In genomic region chr7:22885824-22886255, GRCh38 we compare ENCODE assay signal across 8 cellular contexts.
DNase-seq lines count a peak whose midpoint lies in the region; ATAC-seq and TF ChIP-seq lines count a peak whose summit lies in the region.

No MANE protein-coding gene starts in this region.

- POLR2A ChIA-PET in Caco-2 (lab: Charles Lee): no interaction called here
- POLR2A ChIA-PET in RWPE1 (lab: Yijun Ruan, JAX; ENCODE audit: low non-redundant PET): no interaction called here

- no peak overlapping the region for H3K4me3 Mint-ChIP-seq in Caco-2 (ENCODE audit: unreplicated experiment)
- H3K4me3 Mint-ChIP-seq in chondrocyte (ENCODE audit: unreplicated experiment): no peak overlapping the region

- no peaks in the 10 kb centered on the region for H4K20me1 ChIP-seq in KMS-11 (ENCODE audit: insufficient read depth)

- peak; percentile 84 for ATAC-seq in GM21528 (IDR thresholded peaks at IDR 0.05; ENCODE audit: low FRiP score, unreplicated experiment)

- peak overlapping the region; percentile 15; the same call in 1 of the 2 replicates for H2AFZ ChIP-seq in KMS-11 (ENCODE audit: low read depth)

- H3K4me1 ChIP-seq in KMS-11 (ENCODE audit: low read depth, poor library complexity, severe bottlenecking): peaks cover 29% of the 10 kb centered on the region
- no peaks in the 10 kb centered on the region for H3K4me1 ChIP-seq in Caco-2

- no peaks in the 10 kb centered on the region for H3K9me3 ChIP-seq in Caco-2

- H3K36me3 Mint-ChIP-seq in Caco-2 (ENCODE audit: insufficient read depth, unreplicated experiment) (no peaks in the 10 kb centered on the region), chondrocyte (ENCODE audit: low read depth) (peaks cover 2% of the 10 kb centered on the region)

- no peaks in the 10 kb centered on the region for H3K27me3 ChIP-seq in KMS-11 (ENCODE audit: insufficient read depth, low read depth)
- no peaks in the 10 kb centered on the region for H3K27me3 ChIP-seq in Caco-2 (replicated peaks; ENCODE audit: control insufficient read depth, insufficient read depth, low read length)

- no peaks in the 10 kb centered on the region for H3K27me3 Mint-ChIP-seq in Caco-2 (ENCODE audit: insufficient read depth, unreplicated experiment)
- no peaks in the 10 kb centered on the region for H3K27me3 Mint-ChIP-seq in chondrocyte (ENCODE audit: low read depth)

- H3K27ac Mint-ChIP-seq in Caco-2 (ENCODE audit: unreplicated experiment) (no peak overlapping the region), chondrocyte (ENCODE audit: unreplicated experiment) (no peak overlapping the region)

- no peak overlapping the region for H3K9ac ChIP-seq in KMS-11

- H3K27ac ChIP-seq in KMS-11 (peak overlapping the region; percentile 24), RWPE1 (no peak overlapping the region)

- H3K4me1 Mint-ChIP-seq in Caco-2 (ENCODE audit: low read depth, unreplicated experiment) (no peaks in the 10 kb centered on the region), chondrocyte (ENCODE audit: low read depth) (peaks cover 7% of the 10 kb centered on the region)

- intact Hi-C loops in Caco-2 (cut with micrococcal nuclease; ENCODE audit: unreplicated experiment): no loop called here

- H3K4me3 ChIP-seq in GM12864 (ENCODE audit: low read depth, low read length): peak overlapping the region; percentile 35; the same call in 1 of the 2 replicates
- no peak overlapping the region for H3K4me3 ChIP-seq in KMS-11 (IDR thresholded peaks at IDR 0.05; ENCODE audit: insufficient read depth, low read depth, low read length)
- H3K4me3 ChIP-seq in Caco-2 (ENCODE audit: low read depth, low read length): no peak overlapping the region

- H3K36me3 ChIP-seq in KMS-11 (ENCODE audit: insufficient read depth) (no peaks in the 10 kb centered on the region), Caco-2 (ENCODE audit: control insufficient read depth, insufficient read depth, low read length) (no peaks in the 10 kb centered on the region)

- H3K9me3 Mint-ChIP-seq in Caco-2 (ENCODE audit: unreplicated experiment) (no peaks in the 10 kb centered on the region), chondrocyte (ENCODE audit: low read depth) (no peaks in the 10 kb centered on the region)

- peak overlapping the region; percentile 30 for H3K4me2 ChIP-seq in KMS-11

- BruUV-seq in Caco-2 (replicated peaks; lab: Mats Ljungman, UMichigan): no TSS peak

- TF ChIP-seq CTCF in GM12864 (IDR thresholded peaks at IDR 0.05; ENCODE audit: low read depth, low read length, missing control alignments) (no peak), KMS-11 (conservative IDR thresholded peaks at IDR 0.05; ENCODE audit: low read depth, low read length) (no peak), Caco-2 (IDR thresholded peaks at IDR 0.05; ENCODE audit: insufficient read depth in 1 of 2, low read depth in 1 of 2, low read length in 1 of 2, severe bottlenecking in 1 of 2, unreplicated experiment in 1 of 2) (no peak), RWPE1 (conservative IDR thresholded peaks at IDR 0.05; ENCODE audit: low read depth) (no peak), chondrocyte (IDR thresholded peaks at IDR 0.05) (no peak)

- no peaks in the 10 kb centered on the region for H3K79me2 ChIP-seq in KMS-11 (ENCODE audit: insufficient read depth, low read depth)

- CTCF ChIA-PET in Caco-2 (lab: Charles Lee) (no interaction called here), RWPE1 (lab: Yijun Ruan, JAX) (interaction anchor here (0.6 to 0.8 kb wide), 3 partner anchors 16 to 127 kb away, joined by 3 to 10 read pairs (median 3); no protein-coding TSS in a partner anchor)

- peak; percentile 84 for DNase-seq in GM12864 (ENCODE audit: low read depth)
- DNase-seq in activated CD4-positive, alpha-beta T cell treated with anti-CD3 and anti-CD28 coated beads for 48 hours: peak; percentile 75
- peak; percentile 90 for DNase-seq in myocyte (ENCODE audit: low read depth)
- DNase-seq in Caco-2: no peak
- DNase-seq in RWPE1 (ENCODE audit: low spot score): no peak
- DNase-seq in chondrocyte (ENCODE audit: low spot score): no peak

Comparison
In these comparisons a context has a peak if more than half of its experiments do, and no peak if none do; other contexts are left out.
1. DNase-seq: peak in GM12864 (single experiment), activated CD4-positive, alpha-beta T cell treated with anti-CD3 and anti-CD28 coated beads for 48 hours (single experiment) and myocyte (single experiment); none in Caco-2 (0 of 2), RWPE1 (single experiment) and chondrocyte (single experiment).